In the genomic region with DNA sequence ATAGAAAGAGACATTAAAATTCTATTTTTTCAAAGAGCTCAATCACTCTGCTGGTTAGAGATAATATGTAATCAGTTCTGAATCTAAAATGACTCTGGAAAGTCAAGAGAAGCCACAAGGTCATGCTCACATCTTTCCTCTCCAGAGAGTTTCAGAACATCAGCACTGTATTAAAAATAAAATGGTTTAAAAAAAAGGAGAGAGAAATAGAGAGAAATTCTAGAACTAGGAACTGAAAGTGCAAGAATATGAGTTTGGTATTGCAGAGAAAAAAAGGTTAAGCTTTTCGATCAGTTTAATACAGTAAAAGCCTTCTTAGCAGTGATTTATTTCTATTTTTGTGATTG, we compare ENCODE assay signal across 28 cellular contexts. TPM values are rescaled to one million over a fixed set of nuclear protein-coding genes. Genes with fewer than 3 reads are reported as not detected.
DNase-seq lines count a peak whose midpoint lies in the region; ATAC-seq, FAIRE-seq and TF ChIP-seq lines count a peak whose summit lies in the region.
"Had no signal": no experiment of that assay in that cellular context is flagged by ENCODE, and none has a peak within 500 bp of the region (broad histone marks: within the 10 kb centered on the region; RNA-seq: fewer than 3 reads in every experiment).

No MANE protein-coding gene starts in this region.

- intact Hi-C loops in testis (cut with DNase I; ENCODE audit: low total_unique reads) = loop anchor here (5.0 kb wide), 1 partner anchor 1002 kb away; no protein-coding TSS in a partner anchor
- intact Hi-C loops in heart left ventricle (cut with DNase I) = no loop called here

- FAIRE-seq in RCC 7860 (lab: Jason Lieb, UNC) = no peak

- H3K9me3 ChIP-seq in DND-41 (ENCODE audit: insufficient read depth, low read length, severe bottlenecking) (no peaks in the 10 kb centered on the region), testis (no peaks in the 10 kb centered on the region), heart left ventricle (no peaks in the 10 kb centered on the region)
- H3K9me3 ChIP-seq: esophagus muscularis mucosa, MG63, Peyer's patch, sigmoid colon had no signal

- H3K4me3 ChIP-seq in DND-41 (ENCODE audit: low read depth in 1 of 2, low read length in 2 of 2) (no peak overlapping the region), testis (no peak overlapping the region), heart left ventricle (no peak overlapping the region)
- H3K4me3 ChIP-seq: esophagus muscularis mucosa, GM23248, MG63, Peyer's patch, sigmoid colon had no signal

- TF ChIP-seq POLR2A in testis (IDR thresholded peaks at IDR 0.05) = no peak
- TF ChIP-seq POLR2A in heart left ventricle (IDR thresholded peaks at IDR 0.05) = no peak

- no peaks in the 10 kb centered on the region for H3K27me3 ChIP-seq in DND-41 (ENCODE audit: insufficient read depth, low read length, poor library complexity)
- no peaks in the 10 kb centered on the region for H3K27me3 ChIP-seq in testis
- H3K27me3 ChIP-seq in heart left ventricle = no peaks in the 10 kb centered on the region
- H3K27me3 ChIP-seq: esophagus muscularis mucosa, MG63, Peyer's patch, sigmoid colon had no signal

- no peaks in the 10 kb centered on the region for H4K20me1 ChIP-seq in DND-41 (ENCODE audit: insufficient read depth, low read length)

- H3K79me2 ChIP-seq in DND-41 (ENCODE audit: insufficient read depth, low read length) = no peaks in the 10 kb centered on the region

- no peaks in the 10 kb centered on the region for H3K36me3 ChIP-seq in DND-41 (ENCODE audit: insufficient read depth, low read length)
- no peaks in the 10 kb centered on the region for H3K36me3 ChIP-seq in testis (ENCODE audit: low read depth, missing control alignments)
- H3K36me3 ChIP-seq in heart left ventricle = no peaks in the 10 kb centered on the region
- H3K36me3 ChIP-seq: esophagus muscularis mucosa, MG63, Peyer's patch, sigmoid colon had no signal

- H3K9ac ChIP-seq in DND-41 (ENCODE audit: low read depth, low read length) = no peak overlapping the region
- H3K9ac ChIP-seq: GM23248 had no signal

- H3K27ac ChIP-seq in DND-41 (ENCODE audit: low read length) = no peak overlapping the region
- no peak overlapping the region for H3K27ac ChIP-seq in testis
- H3K27ac ChIP-seq in heart left ventricle = no peak overlapping the region
- H3K27ac ChIP-seq: esophagus muscularis mucosa, GM23248, Peyer's patch, sigmoid colon had no signal

- WGBS in testis, 2 donors = 63 to 85% methylated on average over 1 of the region's 1 CpG
- 86 to 91% (median 87%) methylated on average over 1 of the region's 1 CpG for WGBS in heart left ventricle, 4 donors

- H3K4me2 ChIP-seq in DND-41 (ENCODE audit: insufficient read depth, low read length) = no peak overlapping the region

- H2AFZ ChIP-seq in DND-41 (ENCODE audit: low read depth, low read length) = no peak overlapping the region
- H2AFZ ChIP-seq: GM23248 had no signal

- no peak for TF ChIP-seq CTCF in DND-41 (IDR thresholded peaks at IDR 0.05; ENCODE audit: borderline replicate concordance, extremely low read depth, low read length, poor library complexity, severe bottlenecking)
- TF ChIP-seq CTCF in testis (IDR thresholded peaks at IDR 0.05) = no peak
- TF ChIP-seq CTCF in heart left ventricle (IDR thresholded peaks at IDR 0.05) = no peak

- H3K4me1 ChIP-seq in DND-41 (ENCODE audit: insufficient read depth, low read length) (no peaks in the 10 kb centered on the region), testis (peaks cover 10% of the 10 kb centered on the region), heart left ventricle (peaks cover 0 to 11% (median 7%) of the 10 kb centered on the region in 12 donors)
- H3K4me1 ChIP-seq: Peyer's patch had no signal

- DNase-seq in DND-41 (no peak), RPMI8226 (peak; percentile 47), testis (no peak), RCC 7860 (ENCODE audit: low spot score) (no peak), heart left ventricle (no peak)
- no peak for DNase-seq in activated T-cell treated with anti-CD3 and anti-CD28 coated beads, Interleukin-2, amount 50 U/mL, for 48 hours
- DNase-seq: activated CD4-positive, alpha-beta T cell treated with anti-CD3 and anti-CD28 coated beads for 4 hours; AML-193; CD8-positive, alpha-beta T cell; DMS 273 treated with DMSO at 0.1 percent for 48 hours; foreskin fibroblast; GM23248; KBM-7; kidney; MG63; natural killer cell; NCI-H1417; NCI-H2029 treated with DMSO at 0.1 percent for 48 hours; NCI-H526; NK-92 treated with Interleukin-12 subunit alpha and Interleukin-12 subunit beta, amount 100 ng/mL, for 24 hours; Peyer's patch; SIG-M5; sigmoid colon; stimulated activated CD4-positive, alpha-beta T cell treated with anti-CD3 and anti-CD28 coated beads, Interleukin-4, amount 100 ng/mL, for 24 hours; trophoblast cell had no signal

- ATAC-seq in DND-41 (ENCODE audit: insufficient read depth, low read depth) (peak; percentile 33; the same call in 1 of the 3 replicates), GM18517 (IDR thresholded peaks at IDR 0.05; ENCODE audit: unreplicated experiment) (peak; percentile 54), HG03432 (IDR thresholded peaks at IDR 0.05; ENCODE audit: unreplicated experiment) (peak; percentile 54), heart left ventricle (no peak)
- ATAC-seq: CD8-positive, alpha-beta T cell; natural killer cell had no signal

RNA-seq across cellular contexts. Expression of a gene that starts 44.0 kb away (rescaled TPM):
- 10 to 100 TPM; 21.4 to 25.4 TPM for total RNA-seq in testis
- polyA plus RNA-seq in testis (ENCODE audit: insufficient read depth, low read depth, low replicate concordance) = 14.7 TPM
- 10 to 100 TPM in 2 of 9 donors, 1 to 10 TPM in 7; 4.6 to 11.6 (median 6.5) TPM for total RNA-seq in heart left ventricle
- polyA plus RNA-seq in heart left ventricle = 1 to 10 TPM; 2.8 to 6.1 TPM

Comparison
In these comparisons a context has a peak if more than half of its experiments do, and no peak if none do; other contexts are left out.
1. ATAC-seq: peak in DND-41 (single experiment), GM18517 (single experiment) and HG03432 (single experiment); none in heart left ventricle (0 of 4).